ENCODE assay signal across 25 cellular contexts in genomic region chr7:117639966-117640365, GRCh38.
"Had no signal": no experiment of that assay in that cellular context is flagged by ENCODE, and none has a peak within 500 bp of the region (broad histone marks: within the 10 kb centered on the region; RNA-seq: fewer than 3 reads in every experiment).

No MANE protein-coding gene starts in this region.

- H3K27me3 Mint-ChIP-seq: dendritic cell treated with granulocyte-macrophage colony-stimulating factor and Interleukin-4, amounts not matched to agents 40 ng/mL and 50 ng/mL, for 4 days; stimulated activated naive CD8-positive, alpha-beta T cell treated with anti-CD3 and anti-CD28 coated beads, Interleukin-15, amount 100 ng/mL, for 72 hours had no signal

- FAIRE-seq: colon, endometrium, frontal cortex, pancreas had no signal

- H3K36me3 Mint-ChIP-seq: natural killer cell had no signal

- H3K27ac Mint-ChIP-seq: dendritic cell treated with granulocyte-macrophage colony-stimulating factor and Interleukin-4, amounts not matched to agents 40 ng/mL and 50 ng/mL, for 4 days; natural killer cell; stimulated activated naive CD8-positive, alpha-beta T cell treated with anti-CD3 and anti-CD28 coated beads, Interleukin-15, amount 100 ng/mL, for 72 hours had no signal

- H3K9me3 Mint-ChIP-seq: dendritic cell treated with granulocyte-macrophage colony-stimulating factor and Interleukin-4, amounts not matched to agents 40 ng/mL and 50 ng/mL, for 4 days; stimulated activated naive CD8-positive, alpha-beta T cell treated with anti-CD3 and anti-CD28 coated beads, Interleukin-15, amount 100 ng/mL, for 72 hours had no signal

- DNase-seq: effector memory CD4-positive, alpha-beta T cell; head of caudate nucleus; left colon; left ventricle myocardium superior; lower lobe of right lung; natural killer cell; pancreas; stimulated activated CD4-positive, alpha-beta T cell treated with anti-CD3 and anti-CD28 coated beads, Interleukin-12 subunit alpha, Interleukin-12 subunit beta, amount 100 ng/mL, for 4 hours; stimulated activated CD4-positive, alpha-beta T cell treated with anti-CD3 and anti-CD28 coated beads, Interleukin-1b, Interleukin-23, amount 100 ng/mL, for 48 hours; stimulated activated CD4-positive, alpha-beta T cell treated with anti-CD3 and anti-CD28 coated beads, Interleukin-4, amount 100 ng/mL, for 1 hour; stimulated activated CD8-positive, alpha-beta memory T cell treated with anti-CD3 and anti-CD28 coated beads, Interleukin-4, amount 100 ng/mL, for 48 hours; stimulated activated naive CD4-positive, alpha-beta T cell; stimulated activated naive CD8-positive, alpha-beta T cell treated with anti-CD3 and anti-CD28 coated beads, Interleukin-15, amount 100 ng/mL, for 72 hours; transverse colon; upper lobe of right lung; uterus had no signal

- ATAC-seq: left colon; left ventricle myocardium superior; lower lobe of right lung; natural killer cell; sciatic nerve; stimulated activated naive CD8-positive, alpha-beta T cell treated with anti-CD3 and anti-CD28 coated beads, Interleukin-15, amount 100 ng/mL, for 72 hours; upper lobe of right lung had no signal

- H3K27ac ChIP-seq: lower lobe of right lung, neutrophil, pancreas, right atrium auricular region, suprapubic skin, transverse colon, upper lobe of right lung, uterus had no signal

- H3K4me1 Mint-ChIP-seq: natural killer cell; stimulated activated naive CD8-positive, alpha-beta T cell treated with anti-CD3 and anti-CD28 coated beads, Interleukin-15, amount 100 ng/mL, for 72 hours had no signal

- H3K36me3 ChIP-seq: lower lobe of right lung, neutrophil, right atrium auricular region, suprapubic skin, transverse colon, upper lobe of right lung, uterus had no signal

- H3K4me1 ChIP-seq: lower lobe of right lung, right atrium auricular region, suprapubic skin, transverse colon, upper lobe of right lung, uterus had no signal

- H3K4me3 Mint-ChIP-seq: dendritic cell treated with granulocyte-macrophage colony-stimulating factor and Interleukin-4, amounts not matched to agents 40 ng/mL and 50 ng/mL, for 4 days; natural killer cell; stimulated activated naive CD8-positive, alpha-beta T cell treated with anti-CD3 and anti-CD28 coated beads, Interleukin-15, amount 100 ng/mL, for 72 hours had no signal

- H3K9me3 ChIP-seq: lower lobe of right lung, neutrophil, pancreas, right atrium auricular region, suprapubic skin, transverse colon, upper lobe of right lung, uterus had no signal

- H3K4me2 ChIP-seq: smooth muscle cell had no signal

- H3K27me3 ChIP-seq: neutrophil, pancreas, right atrium auricular region, suprapubic skin, transverse colon, upper lobe of right lung, uterus had no signal

- H3K4me3 ChIP-seq: lower lobe of right lung, pancreas, right atrium auricular region, smooth muscle cell, suprapubic skin, transverse colon, upper lobe of right lung, uterus had no signal
